Comparison of ENCODE assay signal across 10 cellular contexts in the genomic region with DNA sequence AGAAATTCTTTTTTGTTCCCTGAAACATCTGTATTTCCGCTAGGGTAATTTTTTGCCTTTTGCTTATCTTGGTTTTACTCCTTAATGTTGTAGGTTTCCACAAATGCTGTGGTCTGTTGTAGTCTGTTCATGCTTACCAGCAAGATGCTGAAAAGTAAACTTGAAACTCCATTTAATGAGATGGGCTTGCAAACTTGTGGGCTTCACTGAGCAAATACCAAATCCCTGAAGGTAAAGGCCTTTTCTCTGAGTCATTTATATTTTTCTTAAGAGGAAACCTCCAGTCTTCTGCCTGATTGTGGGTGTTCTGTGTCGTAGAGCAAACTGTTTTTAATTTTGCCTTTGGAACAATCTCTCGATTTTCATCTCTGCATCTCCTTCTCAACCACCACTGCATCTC. TPM values are rescaled to one million over a fixed set of nuclear protein-coding genes. Genes with fewer than 3 reads are reported as not detected.
A peak's percentile ranks its signal among the peaks of the same experiment; 100 is the strongest.
DNase-seq lines count a peak whose midpoint lies in the region; ATAC-seq lines count a peak whose summit lies in the region.
"Had no signal": no experiment of that assay in that cellular context is flagged by ENCODE, and none has a peak within 500 bp of the region (broad histone marks: within the 10 kb centered on the region; RNA-seq: fewer than 3 reads in every experiment).

No MANE protein-coding gene starts in this region.

- H3K27me3 Mint-ChIP-seq in activated T-cell treated with anti-CD3 and anti-CD28 coated beads, Interleukin-2, amount 50 U/mL, for 72 hours (ENCODE audit: low read depth), result no peaks in the 10 kb centered on the region
- no peaks in the 10 kb centered on the region for H3K27me3 Mint-ChIP-seq in T-helper 2 cell treated with Interferon-gamma antibody and Interleukin-4, amounts not matched to agents 5 μg/mL and 100 μg/mL, for 36 hours (ENCODE audit: low read depth)

- H3K36me3 Mint-ChIP-seq in activated T-cell treated with anti-CD3 and anti-CD28 coated beads, Interleukin-2, amount 50 U/mL, for 72 hours (ENCODE audit: insufficient read depth in 2 of 2), result peaks cover 24 to 62% of the 10 kb centered on the region in 2 donors
- peaks cover 77% of the 10 kb centered on the region for H3K36me3 Mint-ChIP-seq in T-helper 2 cell treated with Interferon-gamma antibody and Interleukin-4, amounts not matched to agents 5 μg/mL and 100 μg/mL, for 36 hours (ENCODE audit: low read depth)

- peaks cover 61% of the 10 kb centered on the region for H3K4me1 Mint-ChIP-seq in activated T-cell treated with anti-CD3 and anti-CD28 coated beads, Interleukin-2, amount 50 U/mL, for 72 hours (ENCODE audit: low read depth)
- peaks cover 38% of the 10 kb centered on the region for H3K4me1 Mint-ChIP-seq in T-helper 2 cell treated with Interferon-gamma antibody and Interleukin-4, amounts not matched to agents 5 μg/mL and 100 μg/mL, for 36 hours (ENCODE audit: low read depth)

- peak overlapping the region; percentile 62 to 66 for H3K4me3 Mint-ChIP-seq in activated T-cell treated with anti-CD3 and anti-CD28 coated beads, Interleukin-2, amount 50 U/mL, for 72 hours
- H3K4me3 Mint-ChIP-seq in T-helper 2 cell treated with Interferon-gamma antibody and Interleukin-4, amounts not matched to agents 5 μg/mL and 100 μg/mL, for 36 hours, result peak overlapping the region; percentile 69

- ATAC-seq in activated T-cell treated with anti-CD3 and anti-CD28 coated beads, Interleukin-2, amount 50 U/mL, for 72 hours (replicated peaks in 1 of 2), result peak; percentile 89 to 91
- ATAC-seq in HG02610 (IDR thresholded peaks at IDR 0.05; ENCODE audit: unreplicated experiment), result peak; percentile 96
- ATAC-seq in stimulated activated naive CD8-positive, alpha-beta T cell treated with anti-CD3 and anti-CD28 coated beads, Interleukin-15, Interleukin-2, amounts not matched to agents 100 U/mL and 50 U/mL, for 24 hours, result peak; percentile 90

- H3K27ac Mint-ChIP-seq in activated T-cell treated with anti-CD3 and anti-CD28 coated beads, Interleukin-2, amount 50 U/mL, for 72 hours, result peak overlapping the region; percentile 95
- peak overlapping the region; percentile 79 for H3K27ac Mint-ChIP-seq in T-helper 2 cell treated with Interferon-gamma antibody and Interleukin-4, amounts not matched to agents 5 μg/mL and 100 μg/mL, for 36 hours

- peaks cover 6 to 7% of the 10 kb centered on the region in 2 donors for H3K9me3 Mint-ChIP-seq in activated T-cell treated with anti-CD3 and anti-CD28 coated beads, Interleukin-2, amount 50 U/mL, for 72 hours
- H3K9me3 Mint-ChIP-seq in T-helper 2 cell treated with Interferon-gamma antibody and Interleukin-4, amounts not matched to agents 5 μg/mL and 100 μg/mL, for 36 hours, result peaks cover 20% of the 10 kb centered on the region

- DNase-seq in activated T-cell treated with anti-CD3 and anti-CD28 coated beads, Interleukin-2, amount 50 U/mL, for 72 hours, result no peak
- DNase-seq in activated T-cell treated with anti-CD3 and anti-CD28 coated beads, Interleukin-2, amount 50 U/mL, for 1 hour, result no peak
- DNase-seq in T-helper 2 cell treated with Interferon-gamma antibody and Interleukin-4, amounts not matched to agents 5 μg/mL and 100 μg/mL, for 36 hours (ENCODE audit: low spot score), result peak; percentile 48
- no peak for DNase-seq in stimulated activated naive CD8-positive, alpha-beta T cell treated with anti-CD3 and anti-CD28 coated beads, Interleukin-15, Interleukin-2, amounts not matched to agents 100 U/mL and 50 U/mL, for 24 hours
- DNase-seq in NCI-H1694 (lab: John Stamatoyannopoulos, UW) (no peak), MV-4-11 (lab: John Stamatoyannopoulos, UW) (no peak)
- DNase-seq in central memory CD4-positive, alpha-beta T cell, result no peak
- DNase-seq: left ventricle myocardium inferior, NCI-H82 had no signal

RNA-seq across cellular contexts. Expression of gene SP140, which starts 9.3 kb away (rescaled TPM):
- 100 to 1,000 TPM; 102 to 109 TPM for total RNA-seq in activated T-cell treated with anti-CD3 and anti-CD28 coated beads, Interleukin-2, amount 50 U/mL, for 72 hours

RNA-seq across cellular contexts. Expression of gene SP110, which starts 15.1 kb away (rescaled TPM):
- total RNA-seq in activated T-cell treated with anti-CD3 and anti-CD28 coated beads, Interleukin-2, amount 50 U/mL, for 72 hours, result 100 to 1,000 TPM; 118 to 128 TPM
